8 cellular contexts compared by ENCODE assay signal in genomic region chr6:6856538-6857523, GRCh38.
DNase-seq lines count a peak whose midpoint lies in the region; ATAC-seq, FAIRE-seq and TF ChIP-seq lines count a peak whose summit lies in the region.

No MANE protein-coding gene starts in this region.

- peak; percentile 69 for FAIRE-seq in keratinocyte (lab: Jason Lieb, UNC)

- DNase-seq in RPMI8226 (peak; percentile 68), keratinocyte (ENCODE audit: low read depth, low spot score) (peak; percentile 67), NCI-H2029 treated with DMSO at 0.1 percent for 48 hours (lab: John Stamatoyannopoulos, UW) (no peak)
- peak; percentile 61 for DNase-seq in activated naive CD8-positive, alpha-beta T cell treated with anti-CD3 and anti-CD28 coated beads, Interleukin-2, amount 50 U/mL, for 24 hours
- DNase-seq in stimulated activated CD4-positive, alpha-beta T cell treated with anti-CD3 and anti-CD28 coated beads, Interleukin-4, amount 100 ng/mL, for 48 hours (ENCODE audit: low read depth in 2 of 2): peak; percentile 45 to 47

- H3K27me3 Mint-ChIP-seq in activated naive CD8-positive, alpha-beta T cell treated with anti-CD3 and anti-CD28 coated beads, Interleukin-2, amount 50 U/mL, for 24 hours: peaks cover 2% of the 10 kb centered on the region

- peak overlapping the region in 1 of 3 experiments; percentile 16 for H3K4me3 ChIP-seq in keratinocyte (ENCODE audit: control insufficient read depth in 2 of 3, extremely low read depth in 1 of 3, insufficient read depth in 2 of 3, low read depth in 1 of 3, low read length in 3 of 3)

- H3K27ac Mint-ChIP-seq in activated naive CD8-positive, alpha-beta T cell treated with anti-CD3 and anti-CD28 coated beads, Interleukin-2, amount 50 U/mL, for 24 hours: peak overlapping the region; percentile 91

- peak overlapping the region; percentile 19 for H3K27ac ChIP-seq in keratinocyte (ENCODE audit: control insufficient read depth, insufficient read depth, low read length)

- H3K4me1 Mint-ChIP-seq in activated naive CD8-positive, alpha-beta T cell treated with anti-CD3 and anti-CD28 coated beads, Interleukin-2, amount 50 U/mL, for 24 hours: peaks cover 34% of the 10 kb centered on the region

- no peak for TF ChIP-seq CTCF in keratinocyte (optimal IDR thresholded peaks at IDR 0.05 in 1 of 3, IDR thresholded peaks at IDR 0.05 in 1 of 3, conservative IDR thresholded peaks at IDR 0.05 in 1 of 3; ENCODE audit: extremely low read depth in 1 of 3, insufficient read depth in 2 of 3, low read length in 3 of 3)

- H3K4me1 ChIP-seq in keratinocyte (ENCODE audit: control insufficient read depth, extremely low read depth, insufficient read depth, low read length): peaks cover 18% of the 10 kb centered on the region

- no peaks in the 10 kb centered on the region for H3K36me3 Mint-ChIP-seq in activated naive CD8-positive, alpha-beta T cell treated with anti-CD3 and anti-CD28 coated beads, Interleukin-2, amount 50 U/mL, for 24 hours (ENCODE audit: low read depth)

- no peaks in the 10 kb centered on the region for H3K9me3 ChIP-seq in keratinocyte (ENCODE audit: control insufficient read depth, low read depth, low read length)

- no peaks in the 10 kb centered on the region for H3K27me3 ChIP-seq in keratinocyte (ENCODE audit: control insufficient read depth, extremely low read depth, insufficient read depth, low read length)

- no peaks in the 10 kb centered on the region for H3K79me2 ChIP-seq in keratinocyte (ENCODE audit: control insufficient read depth, insufficient read depth, low read length)

- dilution Hi-C loops in keratinocyte (cut with MboI; ENCODE audit: extremely low pct_ligation_motif_present, low sequenced_read_pairs): no loop called here

- no peaks in the 10 kb centered on the region for H3K9me3 Mint-ChIP-seq in activated naive CD8-positive, alpha-beta T cell treated with anti-CD3 and anti-CD28 coated beads, Interleukin-2, amount 50 U/mL, for 24 hours

- peak overlapping the region; percentile 58 for H3K4me2 ChIP-seq in keratinocyte (ENCODE audit: control insufficient read depth, extremely low read depth, insufficient read depth, low read depth, low read length)

- ATAC-seq in GM18858 (IDR thresholded peaks at IDR 0.05; ENCODE audit: unreplicated experiment) (peak; percentile 67), HG02973 (IDR thresholded peaks at IDR 0.05; ENCODE audit: unreplicated experiment) (peak; percentile 83), GM19324 (IDR thresholded peaks at IDR 0.05; ENCODE audit: low FRiP score, unreplicated experiment) (no peak)
- peak; percentile 92 for ATAC-seq in activated naive CD8-positive, alpha-beta T cell treated with anti-CD3 and anti-CD28 coated beads, Interleukin-2, amount 50 U/mL, for 24 hours

- H3K36me3 ChIP-seq in keratinocyte (ENCODE audit: control insufficient read depth in 2 of 2, extremely low read depth in 1 of 2, insufficient read depth in 2 of 2, low read length in 2 of 2): no peaks in the 10 kb centered on the region

- peak overlapping the region; percentile 41 for H2AFZ ChIP-seq in keratinocyte (ENCODE audit: control insufficient read depth, low read length)

- H3K9ac ChIP-seq in keratinocyte (ENCODE audit: control insufficient read depth, extremely low read depth, insufficient read depth, low read length): peak overlapping the region; percentile 4

- H3K9me1 ChIP-seq in keratinocyte (ENCODE audit: control insufficient read depth, extremely low read depth, insufficient read depth, low read length): no peaks in the 10 kb centered on the region

- H3K4me3 Mint-ChIP-seq in activated naive CD8-positive, alpha-beta T cell treated with anti-CD3 and anti-CD28 coated beads, Interleukin-2, amount 50 U/mL, for 24 hours: peak overlapping the region; percentile 69

- H4K20me1 ChIP-seq in keratinocyte (ENCODE audit: control insufficient read depth, extremely low read depth, insufficient read depth, low read length): no peaks in the 10 kb centered on the region
